12 cellular contexts compared by ENCODE assay signal in the genomic region with DNA sequence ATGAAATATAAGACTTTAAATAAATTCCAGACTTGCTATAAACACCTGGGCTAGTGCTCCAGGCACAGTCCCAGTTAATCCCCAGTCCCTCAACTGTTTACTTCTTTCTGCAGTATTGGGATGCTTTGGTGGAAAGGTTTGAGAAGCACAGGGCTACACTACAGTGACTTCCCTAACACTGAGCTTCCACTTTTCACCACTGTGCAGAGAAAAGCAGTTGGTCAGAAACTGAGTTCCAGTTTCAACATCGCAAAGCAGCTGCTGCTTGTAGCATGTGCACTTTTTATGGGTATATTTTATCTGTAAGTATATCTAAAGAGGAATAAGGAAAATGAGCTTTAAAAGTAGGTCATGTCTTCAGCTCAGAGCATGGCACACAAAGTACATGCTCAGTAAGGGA.
DNase-seq lines count a peak whose midpoint lies in the region; ATAC-seq and TF ChIP-seq lines count a peak whose summit lies in the region.
"Had no signal": no experiment of that assay in that cellular context is flagged by ENCODE, and none has a peak within 500 bp of the region (broad histone marks: within the 10 kb centered on the region; RNA-seq: fewer than 3 reads in every experiment).

No MANE protein-coding gene starts in this region.

- H3K4me1 ChIP-seq in testis = no peaks in the 10 kb centered on the region

- H3K36me3 ChIP-seq in testis (ENCODE audit: low read depth, missing control alignments) = no peaks in the 10 kb centered on the region
- H3K36me3 ChIP-seq: thoracic aorta had no signal

- no peak overlapping the region for H3K4me3 ChIP-seq in testis
- H3K4me3 ChIP-seq: thoracic aorta had no signal

- no peak for DNase-seq in COR-L47 (lab: John Stamatoyannopoulos, UW)
- DNase-seq in NCI-H345 (lab: John Stamatoyannopoulos, UW) = no peak
- DNase-seq in testis = no peak
- no peak for DNase-seq in central memory CD4-positive, alpha-beta T cell
- DNase-seq: activated B cell treated with CpG ODN at 0.5 μM for 24 hours, NCI-H510A, SHP77 treated with DMSO at 0.1 percent for 48 hours had no signal

- H3K9me3 ChIP-seq in testis = no peaks in the 10 kb centered on the region
- H3K9me3 ChIP-seq: thoracic aorta had no signal

- WGBS in testis, 2 donors = 96% methylated on average over 1 of the region's 1 CpG

- ATAC-seq in GM18499 (IDR thresholded peaks at IDR 0.05; ENCODE audit: insufficient read depth, unreplicated experiment) (peak; percentile 64), GM19455 (IDR thresholded peaks at IDR 0.05; ENCODE audit: unreplicated experiment) (peak; percentile 87), HG02798 (IDR thresholded peaks at IDR 0.05; ENCODE audit: poor library complexity, unreplicated experiment) (peak; percentile 90), HG03565 (IDR thresholded peaks at IDR 0.05; ENCODE audit: unreplicated experiment) (peak; percentile 85)

- no peak for TF ChIP-seq CTCF in testis (IDR thresholded peaks at IDR 0.05)

- no peak for TF ChIP-seq POLR2A in testis (IDR thresholded peaks at IDR 0.05)

- H3K27me3 ChIP-seq in testis = no peaks in the 10 kb centered on the region

- H3K27ac ChIP-seq in testis = no peak overlapping the region
- H3K27ac ChIP-seq: thoracic aorta had no signal

- intact Hi-C loops in testis (cut with DNase I; ENCODE audit: low total_unique reads) = no loop called here
